In genomic region chr19:3699741-3700241, GRCh38 we compare ENCODE assay signal across 8 cellular contexts. TPM values are rescaled to one million over a fixed set of nuclear protein-coding genes. Genes with fewer than 3 reads are reported as not detected.
A peak's percentile ranks its signal among the peaks of the same experiment; 100 is the strongest.
DNase-seq lines count a peak whose midpoint lies in the region; ATAC-seq and TF ChIP-seq lines count a peak whose summit lies in the region.

No MANE protein-coding gene starts in this region.

- H3K36me3 Mint-ChIP-seq in activated naive CD8-positive, alpha-beta T cell treated with anti-CD3 and anti-CD28 coated beads, Interleukin-2, amount 10 ng/mL, durations not matched to agents 7 days and 5 days, result no peaks in the 10 kb centered on the region

- H3K4me3 ChIP-seq in left lung (peak overlapping the region; percentile 61 to 86), thymus (ENCODE audit: low read length) (peak overlapping the region; percentile 97)

- WGBS in thymus, result 1% methylated on average over 43 of the region's 43 CpGs

- POLR2A ChIA-PET in activated naive CD8-positive, alpha-beta T cell treated with anti-CD3 and anti-CD28 coated beads, Interleukin-2, amount 10 ng/mL, durations not matched to agents 7 days and 5 days (lab: Charles Lee), result interaction anchor here (0.6 to 0.9 kb wide), 2 partner anchors 9 to 19 kb away, joined by 3 to 4 read pairs; no protein-coding TSS in a partner anchor
- POLR2A ChIA-PET in HEK293T (lab: Yijun Ruan, JAX), result interaction anchor here (1.4 kb wide), 1 partner anchor 14 kb away, joined by 3 read pairs; no protein-coding TSS in a partner anchor

- peaks cover 0 to 21% of the 10 kb centered on the region in 2 donors for H3K4me1 ChIP-seq in left lung
- H3K4me1 ChIP-seq in thymus (ENCODE audit: control insufficient read depth, insufficient read depth, low read length), result peaks cover 3% of the 10 kb centered on the region

- H3K4me1 Mint-ChIP-seq in activated naive CD8-positive, alpha-beta T cell treated with anti-CD3 and anti-CD28 coated beads, Interleukin-2, amount 10 ng/mL, durations not matched to agents 7 days and 5 days, result peaks cover 13% of the 10 kb centered on the region

- DNase-seq in activated naive CD8-positive, alpha-beta T cell treated with anti-CD3 and anti-CD28 coated beads, Interleukin-2, amount 10 ng/mL, durations not matched to agents 7 days and 5 days, result no peak
- peak in 1 of 2 donors; percentile 84 for DNase-seq in left lung
- no peak for DNase-seq in RPMI8226
- no peak for DNase-seq in stimulated activated CD4-positive, alpha-beta T cell treated with anti-CD3 and anti-CD28 coated beads, Interleukin-4, amount 100 ng/mL, for 4 hours
- DNase-seq in HEK293T (ENCODE audit: extremely low spot score), result no peak

- H3K27ac ChIP-seq in left lung (peak overlapping the region; percentile 76 to 80), thymus (ENCODE audit: low read depth) (peak overlapping the region; percentile 38)

- H3K27me3 Mint-ChIP-seq in activated naive CD8-positive, alpha-beta T cell treated with anti-CD3 and anti-CD28 coated beads, Interleukin-2, amount 10 ng/mL, durations not matched to agents 7 days and 5 days, result peaks cover 3% of the 10 kb centered on the region

- H3K9me3 ChIP-seq in left lung (no peaks in the 10 kb centered on the region), thymus (ENCODE audit: control insufficient read depth) (no peaks in the 10 kb centered on the region)

- no peak for TF ChIP-seq CTCF in left lung (IDR thresholded peaks at IDR 0.05)

- intact Hi-C loops in left lung (cut with DNase I), result loop anchor here (5.0 kb wide), 1 partner anchor 32 kb away; no protein-coding TSS in a partner anchor

- no peaks in the 10 kb centered on the region for H3K27me3 ChIP-seq in left lung
- no peaks in the 10 kb centered on the region for H3K27me3 ChIP-seq in thymus (ENCODE audit: control insufficient read depth, insufficient read depth)

- peak overlapping the region; percentile 78 for H3K27ac Mint-ChIP-seq in activated naive CD8-positive, alpha-beta T cell treated with anti-CD3 and anti-CD28 coated beads, Interleukin-2, amount 10 ng/mL, durations not matched to agents 7 days and 5 days

- H3K9me3 Mint-ChIP-seq in activated naive CD8-positive, alpha-beta T cell treated with anti-CD3 and anti-CD28 coated beads, Interleukin-2, amount 10 ng/mL, durations not matched to agents 7 days and 5 days, result no peaks in the 10 kb centered on the region

- CTCF ChIA-PET in HEK293T (lab: Yijun Ruan, JAX), result no interaction called here

- H3K4me3 Mint-ChIP-seq in activated naive CD8-positive, alpha-beta T cell treated with anti-CD3 and anti-CD28 coated beads, Interleukin-2, amount 10 ng/mL, durations not matched to agents 7 days and 5 days, result peak overlapping the region; percentile 90

- peak; percentile 32 for ATAC-seq in GM19035 (IDR thresholded peaks at IDR 0.05; ENCODE audit: unreplicated experiment)
- ATAC-seq in HG03135 (IDR thresholded peaks at IDR 0.05; ENCODE audit: unreplicated experiment), result peak; percentile 37
- ATAC-seq in activated naive CD8-positive, alpha-beta T cell treated with anti-CD3 and anti-CD28 coated beads, Interleukin-2, amount 10 ng/mL, durations not matched to agents 7 days and 5 days (ENCODE audit: low read depth), result no peak
- no peak for ATAC-seq in left lung

- H3K36me3 ChIP-seq in left lung (peaks cover 0 to 13% of the 10 kb centered on the region in 2 donors), thymus (ENCODE audit: control insufficient read depth, insufficient read depth) (peaks cover 6% of the 10 kb centered on the region)

TF ChIP-seq in HEK293T, 16 proteins besides CTCF, POLR2A, EP300 and RAD21:
- TF ChIP-seq ARNT (IDR thresholded peaks at IDR 0.05), result no peak
- no peak for TF ChIP-seq ELF4 (IDR thresholded peaks at IDR 0.05)
- no peak for TF ChIP-seq HDGF (IDR thresholded peaks at IDR 0.05; ENCODE audit: borderline replicate concordance)
- no peak for TF ChIP-seq FOXA1 (IDR thresholded peaks at IDR 0.05)

RNA-seq across cellular contexts. Expression of gene PIP5K1C, which starts 0.5 kb away (rescaled TPM):
- 10 to 100 TPM; 18.9 to 23.5 TPM for total RNA-seq in activated naive CD8-positive, alpha-beta T cell treated with anti-CD3 and anti-CD28 coated beads, Interleukin-2, amount 10 ng/mL, durations not matched to agents 7 days and 5 days
- total RNA-seq in left lung, result 10 to 100 TPM; 38.7 to 42.2 TPM
- polyA plus RNA-seq in thymus, result 14.0 TPM

RNA-seq across cellular contexts. Expression of gene TJP3, which starts 8.4 kb away (rescaled TPM):
- 1 to 10 TPM; 5.2 to 7.6 TPM for total RNA-seq in activated naive CD8-positive, alpha-beta T cell treated with anti-CD3 and anti-CD28 coated beads, Interleukin-2, amount 10 ng/mL, durations not matched to agents 7 days and 5 days
- 10 to 100 TPM; 33.8 to 36.2 TPM for total RNA-seq in left lung
- 3.3 TPM for polyA plus RNA-seq in thymus

Comparison
In these comparisons a context has a peak if more than half of its experiments do, and no peak if none do; other contexts are left out.
1. ATAC-seq: peak in GM19035 (single experiment) and HG03135 (single experiment); none in activated naive CD8-positive, alpha-beta T cell treated with anti-CD3 and anti-CD28 coated beads, Interleukin-2, amount 10 ng/mL, durations not matched to agents 7 days and 5 days (single experiment) and left lung (single experiment).
2. RNA of gene TJP3, which starts 8.4 kb away (total RNA-seq): 33.8 to 36.2 TPM in left lung; 5.2 to 7.6 TPM in activated naive CD8-positive, alpha-beta T cell treated with anti-CD3 and anti-CD28 coated beads, Interleukin-2, amount 10 ng/mL, durations not matched to agents 7 days and 5 days; every median in the first group is over 4 times any median in the second.